ENCODE assay signal across 22 cellular contexts in genomic region chr15:49343546-49343945, GRCh38.
"Had no signal": no experiment of that assay in that cellular context is flagged by ENCODE, and none has a peak within 500 bp of the region (broad histone marks: within the 10 kb centered on the region; RNA-seq: fewer than 3 reads in every experiment).

No MANE protein-coding gene starts in this region.

- H3K36me3 ChIP-seq: pancreas, prostate gland, right atrium auricular region had no signal

- H3K27ac ChIP-seq: foreskin keratinocyte, left ventricle myocardium inferior, pancreas, prostate gland, right atrium auricular region, spleen, tibial nerve had no signal

- DNase-seq: activated CD4-positive, alpha-beta T cell treated with anti-CD3 and anti-CD28 coated beads for 36 hours; activated CD4-positive, alpha-beta T cell treated with anti-CD3 and anti-CD28 coated beads, Interleukin-2, amount 50 U/mL, for 4 hours; activated CD4-positive, CD25-positive, alpha-beta regulatory T cell; activated CD8-positive, alpha-beta memory T cell treated with anti-CD3 and anti-CD28 coated beads for 24 hours; activated effector memory CD4-positive, alpha-beta T cell treated with Interleukin-2 at 50 U/mL for 16 hours; activated naive CD4-positive, alpha-beta T cell treated with Interleukin-2 at 50 U/mL for 16 hours; anterior cingulate cortex; effector memory CD8-positive, alpha-beta T cell; left ventricle myocardium inferior; naive B cell; nephron progenitor cell; pancreas; spleen; stimulated activated naive CD4-positive, alpha-beta T cell treated with Interleukin-2 at 50 U/mL for 16 hours; T-helper 1 cell had no signal

- FAIRE-seq: islet of Langerhans had no signal

- H3K27me3 ChIP-seq: foreskin keratinocyte, pancreas, right atrium auricular region, spleen, tibial nerve had no signal

- H3K4me1 ChIP-seq: foreskin keratinocyte, left ventricle myocardium inferior, pancreas, prostate gland, right atrium auricular region, spleen, tibial nerve had no signal

- H3K4me3 ChIP-seq: left ventricle myocardium inferior, lung, pancreas, prostate gland, right atrium auricular region, spleen, tibial nerve had no signal

- H3K9me3 ChIP-seq: pancreas, prostate gland had no signal

- ATAC-seq: activated CD4-positive, alpha-beta T cell treated with anti-CD3 and anti-CD28 coated beads for 36 hours; effector memory CD8-positive, alpha-beta T cell; esophagus mucosa; foreskin keratinocyte; pancreas had no signal
